19 cellular contexts compared by ENCODE assay signal in genomic region chr17:27993161-27993695, GRCh38. TPM values are rescaled to one million over a fixed set of nuclear protein-coding genes. Genes with fewer than 3 reads are reported as not detected.
A peak's percentile ranks its signal among the peaks of the same experiment; 100 is the strongest.
DNase-seq lines count a peak whose midpoint lies in the region; ATAC-seq, FAIRE-seq and TF ChIP-seq lines count a peak whose summit lies in the region.
"Had no signal": no experiment of that assay in that cellular context is flagged by ENCODE, and none has a peak within 500 bp of the region (broad histone marks: within the 10 kb centered on the region; RNA-seq: fewer than 3 reads in every experiment).

No MANE protein-coding gene starts in this region.

- no peak for ATAC-seq in HepG2
- ATAC-seq in right lobe of liver, result no peak
- ATAC-seq in GM19351 (IDR thresholded peaks at IDR 0.05; ENCODE audit: unreplicated experiment), result no peak
- ATAC-seq in GM19455 (IDR thresholded peaks at IDR 0.05; ENCODE audit: unreplicated experiment), result no peak
- ATAC-seq in GM18909 (IDR thresholded peaks at IDR 0.05; ENCODE audit: poor library complexity, unreplicated experiment), result no peak

- CTCF ChIA-PET in HepG2 (lab: Yijun Ruan, JAX; ENCODE audit: low intra/inter-chr PET ratio, low total read pairs), result no interaction called here

- TF ChIP-seq POLR2A in HepG2 (IDR thresholded peaks at IDR 0.05; ENCODE audit: insufficient read depth in 1 of 2, low read depth in 2 of 2, low read length in 2 of 2), result no peak
- TF ChIP-seq POLR2A in right lobe of liver (IDR thresholded peaks at IDR 0.05), result no peak

- in situ Hi-C loops in HepG2 (cut with HindIII; ENCODE audit: extremely low pct_ligation_motif_present, low pct_unique_long_range_greater_than_20kb), result no loop called here

- WGBS in HepG2 (ENCODE audit: low lambda C conversion rate), result 22% methylated on average over 3 of the region's 3 CpGs
- WGBS in right lobe of liver (ENCODE audit: insufficient coverage, low coverage, low lambda C conversion rate, missing lambda C conversion rate), result 79% methylated on average over 3 of the region's 3 CpGs

- TF ChIP-seq EP300 in HepG2 (IDR thresholded peaks at IDR 0.05; ENCODE audit: low read depth in 2 of 2, low read length in 2 of 2) (no peak), HepG2 (CRISPR knock-in tag; IDR thresholded peaks at IDR 0.05; ENCODE audit: borderline replicate concordance) (no peak)

- no peak for FAIRE-seq in HepG2 (lab: Jason Lieb, UNC)

- H3K4me3 ChIP-seq in HepG2 (replicated peaks in 1 of 3; ENCODE audit: insufficient read depth in 1 of 3, low read depth in 2 of 3, low read length in 3 of 3) (no peak overlapping the region), right lobe of liver (no peak overlapping the region)
- H3K4me3 ChIP-seq: GM23248, PC-9 had no signal

- DNase-seq in HepG2 (ENCODE audit: low spot score), result no peak
- DNase-seq in right lobe of liver, result no peak
- peak; percentile 77 to 82 for DNase-seq in hippocampal formation (lab: John Stamatoyannopoulos, UW)
- peak; percentile 41 for DNase-seq in occipital lobe (lab: John Stamatoyannopoulos, UW)
- no peak for DNase-seq in NCI-H2029 (lab: John Stamatoyannopoulos, UW)
- DNase-seq: AML-193; Caco-2; CD4-positive, CD25-positive, alpha-beta regulatory T cell; GM23248; NCI-H1417 treated with DMSO at 0.1 percent for 48 hours; NCI-H187 treated with DMSO at 0.1 percent for 48 hours; NCI-H226; NCI-H524; NCI-H82; PC-9 had no signal

- no TSS peak for BruUV-seq in HepG2 (replicated peaks; lab: Mats Ljungman, UMichigan)

- no peaks in the 10 kb centered on the region for H3K27me3 ChIP-seq in HepG2 (ENCODE audit: control insufficient read depth in 1 of 2, insufficient read depth in 2 of 2, low read length in 2 of 2)
- H3K27me3 ChIP-seq in right lobe of liver, result no peaks in the 10 kb centered on the region

- no peaks in the 10 kb centered on the region for H3K79me2 ChIP-seq in HepG2 (ENCODE audit: insufficient read depth, low read length)

- POLR2A ChIA-PET in HepG2 (lab: Yijun Ruan, JAX), result no interaction called here

- no peaks in the 10 kb centered on the region for H3K36me3 ChIP-seq in HepG2 (replicated peaks in 1 of 2; ENCODE audit: control insufficient read depth in 1 of 2, insufficient read depth in 2 of 2, low read length in 2 of 2)
- H3K36me3 ChIP-seq in right lobe of liver, result no peaks in the 10 kb centered on the region

- no peak overlapping the region for H2AFZ ChIP-seq in HepG2 (ENCODE audit: low read length)
- H2AFZ ChIP-seq: GM23248, PC-9 had no signal

- intact Hi-C loops in HepG2 (cut with micrococcal nuclease; ENCODE audit: unreplicated experiment), result no loop called here
- intact Hi-C loops in right lobe of liver (cut with DNase I), result no loop called here

- no peak overlapping the region for H3K4me2 ChIP-seq in HepG2 (ENCODE audit: low read depth, low read length)
- H3K4me2 ChIP-seq: PC-9 had no signal

- H3K9ac ChIP-seq in HepG2 (ENCODE audit: insufficient read depth, low read depth, low read length), result no peak overlapping the region
- H3K9ac ChIP-seq: GM23248 had no signal

- TF ChIP-seq RAD21 in HepG2 (CRISPR knock-in tag; IDR thresholded peaks at IDR 0.05), result no peak

- no peaks in the 10 kb centered on the region for H3K4me1 ChIP-seq in HepG2 (ENCODE audit: insufficient read depth, low read length)
- no peaks in the 10 kb centered on the region for H3K4me1 ChIP-seq in right lobe of liver

- TF ChIP-seq CTCF in HepG2 (CRISPR knock-in tag; IDR thresholded peaks at IDR 0.05), result no peak
- TF ChIP-seq CTCF in right lobe of liver (IDR thresholded peaks at IDR 0.05), result no peak

- no peak overlapping the region for H3K27ac ChIP-seq in HepG2 (ENCODE audit: extremely low read length, insufficient read depth, low read length)
- H3K27ac ChIP-seq in right lobe of liver, result no peak overlapping the region
- H3K27ac ChIP-seq: 22Rv1, GM23248, PC-9 had no signal

- H4K20me1 ChIP-seq in HepG2 (ENCODE audit: insufficient read depth, low read length), result no peaks in the 10 kb centered on the region

- H3K9me3 ChIP-seq in HepG2 (ENCODE audit: low read length) (no peaks in the 10 kb centered on the region), right lobe of liver (no peaks in the 10 kb centered on the region)
- H3K9me3 ChIP-seq: Caco-2 had no signal

TF ChIP-seq in HepG2, 621 proteins besides CTCF, POLR2A, EP300 and RAD21:
- no peak for TF ChIP-seq ZNF841 (CRISPR knock-in tag; IDR thresholded peaks at IDR 0.05; ENCODE audit: borderline replicate concordance)
- TF ChIP-seq ATF7 (IDR thresholded peaks at IDR 0.05), result peak; percentile 26; the same call in 1 of the 2 replicates
- TF ChIP-seq ATF7 (CRISPR knock-in tag; IDR thresholded peaks at IDR 0.05), result no peak
- TF ChIP-seq ZBTB10 (CRISPR knock-in tag; IDR thresholded peaks at IDR 0.05; ENCODE audit: borderline replicate concordance), result no peak

RNA-seq across cellular contexts. Expression of gene NLK, which starts 49.2 kb away (rescaled TPM):
- 13.2 and 13.4 TPM in 2 replicates for total RNA-seq in HepG2 (2016; rRNA removed; fragmentation: Illumina TruSeq; extraction: Trizol)
- total RNA-seq in HepG2 (2016; cell fraction: cytosol; rRNA removed; fragmentation: Illumina TruSeq; extraction: Trizol; ENCODE audit: low read depth), result 7.4 and 9.4 TPM in 2 replicates
- 12.7 and 13.0 TPM in 2 replicates for total RNA-seq in HepG2 (2016; cell fraction: insoluble cytoplasmic fraction; rRNA removed; fragmentation: Illumina TruSeq; extraction: Trizol)
- 11.4 and 13.2 TPM in 2 replicates for total RNA-seq in HepG2 (2016; cell fraction: membrane; rRNA removed; fragmentation: Illumina TruSeq; extraction: Trizol)
- 16.5 and 19.7 TPM in 2 replicates for total RNA-seq in HepG2 (2016; cell fraction: nucleus; rRNA removed; fragmentation: Illumina TruSeq; extraction: Trizol)
- 14.6 and 17.6 TPM in 2 replicates for polyA plus RNA-seq in HepG2 (2011; rRNA removed)
- 6.0 and 9.4 TPM in 2 replicates for polyA plus RNA-seq in HepG2 (2011; cell fraction: cytosol; rRNA removed)
- polyA plus RNA-seq in HepG2 (2011; cell fraction: nucleus; rRNA removed), result 10.5 and 11.7 TPM in 2 replicates
- 6.7 and 7.4 TPM in 2 replicates for polyA plus RNA-seq in HepG2 (2012)
- 2.0 and 2.2 TPM in 2 replicates for polyA plus RNA-seq in HepG2 (2016; cell fraction: cytosol; fragmentation: Illumina TruSeq; extraction: Trizol; ENCODE audit: low read depth)
- 11.4 and 12.2 TPM in 2 replicates for polyA plus RNA-seq in HepG2 (2016; cell fraction: insoluble cytoplasmic fraction; fragmentation: Illumina TruSeq; extraction: Trizol; ENCODE audit: low read depth)
- 7.8 and 9.4 TPM in 2 replicates for polyA plus RNA-seq in HepG2 (2016; cell fraction: membrane; fragmentation: Illumina TruSeq; extraction: Trizol; ENCODE audit: low read depth)
- 14.4 and 16.1 TPM in 2 replicates for polyA plus RNA-seq in HepG2 (2016; cell fraction: nucleus; fragmentation: Illumina TruSeq; extraction: Trizol; ENCODE audit: insufficient read depth, low read depth)
- 44.7 and 70.6 TPM in 2 replicates for polyA minus RNA-seq in HepG2 (2011; rRNA and poly(A)+ RNA removed; ENCODE audit: low replicate concordance)
- polyA minus RNA-seq in HepG2 (2011; cell fraction: cytosol; rRNA and poly(A)+ RNA removed), result 9.5 and 12.5 TPM in 2 replicates
- polyA minus RNA-seq in HepG2 (2011; cell fraction: nucleus; rRNA and poly(A)+ RNA removed), result 49.2 and 50.1 TPM in 2 replicates
- 10 to 100 TPM in 3 of 6 experiments, 1 to 10 TPM in 3; 8.8 to 10.6 (median 9.9) TPM for total RNA-seq in right lobe of liver
- 54.3 TPM for total RNA-seq in occipital lobe

Comparison
In these comparisons a context has a peak if more than half of its experiments do, and no peak if none do; other contexts are left out.
1. DNase-seq: peak in hippocampal formation (2 of 2) and occipital lobe (single experiment); none in HepG2 (single experiment), right lobe of liver (0 of 3) and NCI-H2029 (single experiment).